ENCODE assay signal across 16 cellular contexts in genomic region chr2:55555977-55556376, GRCh38. TPM values are rescaled to one million over a fixed set of nuclear protein-coding genes. Genes with fewer than 3 reads are reported as not detected.
A peak's percentile ranks its signal among the peaks of the same experiment; 100 is the strongest.
DNase-seq lines count a peak whose midpoint lies in the region; ATAC-seq and TF ChIP-seq lines count a peak whose summit lies in the region.
"Had no signal": no experiment of that assay in that cellular context is flagged by ENCODE, and none has a peak within 500 bp of the region (broad histone marks: within the 10 kb centered on the region; RNA-seq: fewer than 3 reads in every experiment).

No MANE protein-coding gene starts in this region.

- H3K36me3 Mint-ChIP-seq in activated naive CD8-positive, alpha-beta T cell: peaks cover 9% of the 10 kb centered on the region
- H3K36me3 Mint-ChIP-seq in activated naive CD8-positive, alpha-beta T cell treated with anti-CD3 and anti-CD28 coated beads for 36 hours: peaks cover 29% of the 10 kb centered on the region
- H3K36me3 Mint-ChIP-seq in T-helper 17 cell (ENCODE audit: low read depth) (peaks cover 11% of the 10 kb centered on the region), type B pancreatic cell (peaks cover 27% of the 10 kb centered on the region)
- H3K36me3 Mint-ChIP-seq in CD4-positive, alpha-beta T cell (ENCODE audit: low read depth): peaks cover 88% of the 10 kb centered on the region

- no peak for DNase-seq in activated naive CD8-positive, alpha-beta T cell treated with anti-CD3 and anti-CD28 coated beads for 36 hours
- DNase-seq in T-helper 17 cell (no peak), left ventricle myocardium superior (no peak), type B pancreatic cell (ENCODE audit: extremely low spot score, unreplicated experiment) (no peak), NCI-H2227 (lab: John Stamatoyannopoulos, UW; ENCODE audit: unreplicated experiment) (no peak)
- no peak for DNase-seq in CD4-positive, alpha-beta T cell
- no peak for DNase-seq in activated CD4-positive, alpha-beta T cell treated with anti-CD3 and anti-CD28 coated beads for 4 hours
- DNase-seq: activated CD4-positive, alpha-beta T cell treated with anti-CD3 and anti-CD28 coated beads, Interleukin-2, amount 10 ng/mL, durations not matched to agents 7 days and 5 days; activated naive CD4-positive, alpha-beta T cell treated with anti-CD3 and anti-CD28 coated beads for 36 hours; dorsolateral prefrontal cortex; GF-D8; hippocampal formation; NCI-H1417 treated with DMSO at 0.1 percent for 48 hours; right lobe of liver had no signal

- no peaks in the 10 kb centered on the region for H3K9me3 Mint-ChIP-seq in activated naive CD8-positive, alpha-beta T cell (ENCODE audit: low read depth)
- H3K9me3 Mint-ChIP-seq in activated naive CD8-positive, alpha-beta T cell treated with anti-CD3 and anti-CD28 coated beads for 36 hours: no peaks in the 10 kb centered on the region
- no peaks in the 10 kb centered on the region for H3K9me3 Mint-ChIP-seq in type B pancreatic cell
- no peaks in the 10 kb centered on the region for H3K9me3 Mint-ChIP-seq in CD4-positive, alpha-beta T cell

- intact Hi-C loops in left ventricle myocardium superior (cut with micrococcal nuclease): no loop called here
- intact Hi-C loops in CD4-positive, alpha-beta T cell (cut with DNase I, micrococcal nuclease): no loop called here

- no peaks in the 10 kb centered on the region for H3K27me3 Mint-ChIP-seq in activated naive CD8-positive, alpha-beta T cell
- H3K27me3 Mint-ChIP-seq in activated naive CD8-positive, alpha-beta T cell treated with anti-CD3 and anti-CD28 coated beads for 36 hours: no peaks in the 10 kb centered on the region
- no peaks in the 10 kb centered on the region for H3K27me3 Mint-ChIP-seq in T-helper 17 cell
- no peaks in the 10 kb centered on the region for H3K27me3 Mint-ChIP-seq in type B pancreatic cell
- H3K27me3 Mint-ChIP-seq in CD4-positive, alpha-beta T cell: no peaks in the 10 kb centered on the region
- H3K27me3 Mint-ChIP-seq: activated CD4-positive, alpha-beta T cell treated with anti-CD3 and anti-CD28 coated beads, Interleukin-2, amount 10 ng/mL, durations not matched to agents 7 days and 5 days had no signal

- no peaks in the 10 kb centered on the region for H3K27me3 ChIP-seq in CD4-positive, alpha-beta T cell (ENCODE audit: control insufficient read depth, insufficient read depth, low read length)
- H3K27me3 ChIP-seq: dorsolateral prefrontal cortex, right lobe of liver, suprapubic skin had no signal

- peaks cover 14% of the 10 kb centered on the region for H3K4me1 Mint-ChIP-seq in activated naive CD8-positive, alpha-beta T cell (ENCODE audit: low read depth)
- H3K4me1 Mint-ChIP-seq in activated naive CD8-positive, alpha-beta T cell treated with anti-CD3 and anti-CD28 coated beads for 36 hours: peaks cover 6% of the 10 kb centered on the region
- H3K4me1 Mint-ChIP-seq in T-helper 17 cell: peaks cover 9% of the 10 kb centered on the region
- H3K4me1 Mint-ChIP-seq in type B pancreatic cell (ENCODE audit: unreplicated experiment): no peaks in the 10 kb centered on the region
- H3K4me1 Mint-ChIP-seq in CD4-positive, alpha-beta T cell (ENCODE audit: low read depth): no peaks in the 10 kb centered on the region
- H3K4me1 Mint-ChIP-seq: activated CD4-positive, alpha-beta T cell treated with anti-CD3 and anti-CD28 coated beads, Interleukin-2, amount 10 ng/mL, durations not matched to agents 7 days and 5 days had no signal

- POLR2A ChIA-PET in CD4-positive, alpha-beta T cell (lab: Charles Lee): interaction anchor here (0.5 to 1.6 kb wide), 4 partner anchors 18 to 50 kb away, joined by 3 to 4 read pairs (median 3); no protein-coding TSS in a partner anchor

- no peak overlapping the region for H3K27ac ChIP-seq in CD4-positive, alpha-beta T cell (ENCODE audit: low read depth, low read length)
- H3K27ac ChIP-seq: right lobe of liver, suprapubic skin had no signal

- H3K4me3 Mint-ChIP-seq in activated naive CD8-positive, alpha-beta T cell: no peak overlapping the region
- no peak overlapping the region for H3K4me3 Mint-ChIP-seq in activated naive CD8-positive, alpha-beta T cell treated with anti-CD3 and anti-CD28 coated beads for 36 hours
- no peak overlapping the region for H3K4me3 Mint-ChIP-seq in T-helper 17 cell
- H3K4me3 Mint-ChIP-seq in type B pancreatic cell: no peak overlapping the region
- H3K4me3 Mint-ChIP-seq in CD4-positive, alpha-beta T cell: no peak overlapping the region
- H3K4me3 Mint-ChIP-seq: activated CD4-positive, alpha-beta T cell treated with anti-CD3 and anti-CD28 coated beads, Interleukin-2, amount 10 ng/mL, durations not matched to agents 7 days and 5 days; activated naive CD4-positive, alpha-beta T cell treated with anti-CD3 and anti-CD28 coated beads for 36 hours had no signal

- CTCF ChIA-PET in CD4-positive, alpha-beta T cell (lab: Charles Lee): no interaction called here

- H3K9me3 ChIP-seq in T-helper 17 cell (ENCODE audit: control insufficient read depth, low read length, poor library complexity, severe bottlenecking): no peaks in the 10 kb centered on the region
- no peaks in the 10 kb centered on the region for H3K9me3 ChIP-seq in CD4-positive, alpha-beta T cell (ENCODE audit: control insufficient read depth, low read length)
- H3K9me3 ChIP-seq: right lobe of liver, suprapubic skin had no signal

- ATAC-seq in T-helper 17 cell (no peak), left ventricle myocardium superior (peak; percentile 36)
- no peak for ATAC-seq in CD4-positive, alpha-beta T cell (ENCODE audit: poor library complexity)

- TF ChIP-seq CTCF in type B pancreatic cell (conservative IDR thresholded peaks at IDR 0.05): no peak
- TF ChIP-seq CTCF in CD4-positive, alpha-beta T cell (IDR thresholded peaks at IDR 0.05): no peak

- peak overlapping the region; percentile 16 for H3K27ac Mint-ChIP-seq in activated naive CD8-positive, alpha-beta T cell
- no peak overlapping the region for H3K27ac Mint-ChIP-seq in activated naive CD8-positive, alpha-beta T cell treated with anti-CD3 and anti-CD28 coated beads for 36 hours
- peak overlapping the region; percentile 85 for H3K27ac Mint-ChIP-seq in T-helper 17 cell
- peak overlapping the region; percentile 18 for H3K27ac Mint-ChIP-seq in type B pancreatic cell
- H3K27ac Mint-ChIP-seq in CD4-positive, alpha-beta T cell: no peak overlapping the region
- H3K27ac Mint-ChIP-seq: activated CD4-positive, alpha-beta T cell treated with anti-CD3 and anti-CD28 coated beads, Interleukin-2, amount 10 ng/mL, durations not matched to agents 7 days and 5 days; activated naive CD4-positive, alpha-beta T cell treated with anti-CD3 and anti-CD28 coated beads for 36 hours had no signal

RNA-seq across cellular contexts. Expression of gene CFAP36, which starts 36.5 kb away (rescaled TPM):
- total RNA-seq in activated naive CD8-positive, alpha-beta T cell treated with anti-CD3 and anti-CD28 coated beads for 36 hours: 10 to 100 TPM; 24.2 to 25.4 TPM
- total RNA-seq in T-helper 17 cell: 10 to 100 TPM; 38.7 to 49.7 TPM
- total RNA-seq in left ventricle myocardium superior: 20.1 TPM
- 30.6 and 36.1 TPM in 2 replicates for total RNA-seq in type B pancreatic cell (ENCODE audit: low replicate concordance)
- 10 to 100 TPM; 40.8 to 42.6 TPM for total RNA-seq in CD4-positive, alpha-beta T cell

Comparison
In these comparisons a context has a peak if more than half of its experiments do, and no peak if none do; other contexts are left out.
1. H3K27ac Mint-ChIP-seq: peak in activated naive CD8-positive, alpha-beta T cell (single experiment), T-helper 17 cell (single experiment) and type B pancreatic cell (single experiment); none in activated naive CD8-positive, alpha-beta T cell treated with anti-CD3 and anti-CD28 coated beads for 36 hours (single experiment) and CD4-positive, alpha-beta T cell (single experiment).